ENCODE assay signal across 19 cellular contexts in genomic region chr12:81021131-81021530, GRCh38. TPM values are rescaled to one million over a fixed set of nuclear protein-coding genes. Genes with fewer than 3 reads are reported as not detected.
A peak's percentile ranks its signal among the peaks of the same experiment; 100 is the strongest.
DNase-seq lines count a peak whose midpoint lies in the region; ATAC-seq and TF ChIP-seq lines count a peak whose summit lies in the region.
"Had no signal": no experiment of that assay in that cellular context is flagged by ENCODE, and none has a peak within 500 bp of the region (broad histone marks: within the 10 kb centered on the region; RNA-seq: fewer than 3 reads in every experiment).

No MANE protein-coding gene starts in this region.

- WGBS in heart left ventricle, 4 donors, result 41 to 67% (median 47%) methylated on average over 1 of the region's 1 CpG
- 26% methylated on average over 1 of the region's 1 CpG for WGBS in right cardiac atrium
- WGBS in gastroesophageal sphincter (ENCODE audit: low coverage in 1 of 2), 2 donors, result 13 to 36% methylated on average over 1 of the region's 1 CpG

- no peak overlapping the region for H3K4me3 ChIP-seq in heart left ventricle
- H3K4me3 ChIP-seq in right atrium auricular region, result no peak overlapping the region
- no peak overlapping the region for H3K4me3 ChIP-seq in right cardiac atrium (ENCODE audit: low read length)
- H3K4me3 ChIP-seq in gastroesophageal sphincter, result no peak overlapping the region
- H3K4me3 ChIP-seq: BLaER1 had no signal

- TF ChIP-seq EP300 in gastroesophageal sphincter (IDR thresholded peaks at IDR 0.05), result no peak

- no peaks in the 10 kb centered on the region for H3K36me3 Mint-ChIP-seq in activated CD4-positive, alpha-beta memory T cell treated with anti-CD3 and anti-CD28 coated beads for 36 hours
- H3K36me3 Mint-ChIP-seq: CD14-positive monocyte; CD4-positive, alpha-beta memory T cell; CD4-positive, CD25-positive, alpha-beta regulatory T cell; CD8-positive, alpha-beta memory T cell had no signal

- CTCF ChIA-PET in activated CD4-positive, alpha-beta memory T cell treated with anti-CD3 and anti-CD28 coated beads for 36 hours (lab: Charles Lee), result no interaction called here

- no peaks in the 10 kb centered on the region for H3K36me3 ChIP-seq in heart left ventricle
- H3K36me3 ChIP-seq in right atrium auricular region, result no peaks in the 10 kb centered on the region
- H3K36me3 ChIP-seq in gastroesophageal sphincter, result no peaks in the 10 kb centered on the region
- H3K36me3 ChIP-seq: BE2C, BLaER1 had no signal

- no peak for DNase-seq in heart left ventricle
- DNase-seq in right atrium auricular region (ENCODE audit: low spot score), result no peak
- no peak for DNase-seq in right cardiac atrium
- no peak for DNase-seq in Right ventricle myocardium inferior (ENCODE audit: missing footprints)
- no peak for DNase-seq in activated CD4-positive, alpha-beta memory T cell treated with anti-CD3 and anti-CD28 coated beads for 36 hours
- DNase-seq: 8988T; ACHN; BE2C; C1 segment of cervical spinal cord; CD4-positive, alpha-beta memory T cell; CD4-positive, CD25-positive, alpha-beta regulatory T cell; CD8-positive, alpha-beta memory T cell; COR-L47; DMS79 treated with DMSO at 0.1 percent for 48 hours; GF-D8 had no signal

- H3K27ac Mint-ChIP-seq in activated CD4-positive, alpha-beta memory T cell treated with anti-CD3 and anti-CD28 coated beads for 36 hours, result no peak overlapping the region
- H3K27ac Mint-ChIP-seq: CD14-positive monocyte; CD4-positive, alpha-beta memory T cell; CD4-positive, CD25-positive, alpha-beta regulatory T cell; CD8-positive, alpha-beta memory T cell had no signal

- H3K4me1 ChIP-seq in heart left ventricle (peaks cover 0 to 8% (median 0%) of the 10 kb centered on the region in 12 donors), right atrium auricular region (peaks cover 0 to 3% of the 10 kb centered on the region in 2 donors), right cardiac atrium (ENCODE audit: control insufficient read depth, insufficient read depth, low read length) (no peaks in the 10 kb centered on the region), gastroesophageal sphincter (no peaks in the 10 kb centered on the region)
- H3K4me1 ChIP-seq: BE2C, BLaER1 had no signal

- H3K27ac ChIP-seq in heart left ventricle, result no peak overlapping the region
- H3K27ac ChIP-seq in right atrium auricular region, result peak overlapping the region in 1 of 2 donors; percentile 45
- H3K27ac ChIP-seq in right cardiac atrium (ENCODE audit: low read length), result no peak overlapping the region
- H3K27ac ChIP-seq in gastroesophageal sphincter, result no peak overlapping the region
- H3K27ac ChIP-seq: BLaER1 had no signal

- H3K4me1 Mint-ChIP-seq in activated CD4-positive, alpha-beta memory T cell treated with anti-CD3 and anti-CD28 coated beads for 36 hours (ENCODE audit: low read depth), result no peaks in the 10 kb centered on the region
- H3K4me1 Mint-ChIP-seq: CD14-positive monocyte; CD4-positive, alpha-beta memory T cell; CD4-positive, CD25-positive, alpha-beta regulatory T cell; CD8-positive, alpha-beta memory T cell had no signal

- TF ChIP-seq POLR2A in heart left ventricle (IDR thresholded peaks at IDR 0.05), result no peak
- no peak for TF ChIP-seq POLR2A in gastroesophageal sphincter (IDR thresholded peaks at IDR 0.05)

- H3K27me3 Mint-ChIP-seq in activated CD4-positive, alpha-beta memory T cell treated with anti-CD3 and anti-CD28 coated beads for 36 hours, result no peaks in the 10 kb centered on the region
- H3K27me3 Mint-ChIP-seq: CD4-positive, alpha-beta memory T cell; CD4-positive, CD25-positive, alpha-beta regulatory T cell; CD8-positive, alpha-beta memory T cell had no signal

- no peaks in the 10 kb centered on the region for H3K9me3 ChIP-seq in heart left ventricle
- H3K9me3 ChIP-seq in right atrium auricular region, result no peaks in the 10 kb centered on the region
- H3K9me3 ChIP-seq in right cardiac atrium (ENCODE audit: control insufficient read depth, low read length), result no peaks in the 10 kb centered on the region
- no peaks in the 10 kb centered on the region for H3K9me3 ChIP-seq in gastroesophageal sphincter
- H3K9me3 ChIP-seq: BE2C, BLaER1 had no signal

- POLR2A ChIA-PET in activated CD4-positive, alpha-beta memory T cell treated with anti-CD3 and anti-CD28 coated beads for 36 hours (lab: Charles Lee), result no interaction called here

- intact Hi-C loops in heart left ventricle (cut with DNase I) (loop anchor here in 1 of 10 donors (5.0 kb wide), 1 partner anchor 56 kb away; the partner anchor contains the start of gene ACSS3), right cardiac atrium (cut with DNase I) (no loop called here), Right ventricle myocardium inferior (cut with DNase I) (no loop called here)
- intact Hi-C loops in activated CD4-positive, alpha-beta memory T cell treated with anti-CD3 and anti-CD28 coated beads for 36 hours (cut with micrococcal nuclease), result no loop called here

- TF ChIP-seq CTCF in heart left ventricle (IDR thresholded peaks at IDR 0.05), result no peak
- TF ChIP-seq CTCF in right atrium auricular region (IDR thresholded peaks at IDR 0.05), result no peak
- no peak for TF ChIP-seq CTCF in gastroesophageal sphincter (IDR thresholded peaks at IDR 0.05)

- ATAC-seq in heart left ventricle (peak; percentile 54 to 85 (median 70)), right cardiac atrium (peak; percentile 41 to 76), Right ventricle myocardium inferior (no peak), gastroesophageal sphincter (peak; percentile 69), GM21367 (IDR thresholded peaks at IDR 0.05; ENCODE audit: unreplicated experiment) (no peak)

- H3K9me3 Mint-ChIP-seq in activated CD4-positive, alpha-beta memory T cell treated with anti-CD3 and anti-CD28 coated beads for 36 hours, result peaks cover 6% of the 10 kb centered on the region

- H3K27me3 ChIP-seq in heart left ventricle (no peaks in the 10 kb centered on the region), right atrium auricular region (no peaks in the 10 kb centered on the region), right cardiac atrium (ENCODE audit: control insufficient read depth, insufficient read depth) (no peaks in the 10 kb centered on the region), gastroesophageal sphincter (no peaks in the 10 kb centered on the region)
- H3K27me3 ChIP-seq: BE2C, BLaER1 had no signal

- H3K4me3 Mint-ChIP-seq in activated CD4-positive, alpha-beta memory T cell treated with anti-CD3 and anti-CD28 coated beads for 36 hours, result no peak overlapping the region
- H3K4me3 Mint-ChIP-seq: CD14-positive monocyte; CD4-positive, alpha-beta memory T cell; CD4-positive, CD25-positive, alpha-beta regulatory T cell; CD8-positive, alpha-beta memory T cell had no signal

RNA-seq across cellular contexts. Expression of gene ACSS3, which starts 56.7 kb away (rescaled TPM):
- total RNA-seq in heart left ventricle (10 to 100 TPM; 19.3 to 36.0 (median 28.9) TPM), right atrium auricular region (10 to 100 TPM; 20.3 to 32.3 TPM), right cardiac atrium (10 to 100 TPM; 18.5 to 29.8 (median 25.9) TPM), Right ventricle myocardium inferior (20.4 TPM), gastroesophageal sphincter (10 to 100 TPM in 3 of 4 donors, 1 to 10 TPM in 1; 6.8 to 19.0 (median 13.5) TPM)
- polyA plus RNA-seq in heart left ventricle (10 to 100 TPM in 1 of 2 donors, 1 to 10 TPM in 1; 8.6 to 17.7 TPM), right cardiac atrium (11.7 TPM)
- not detected for total RNA-seq in activated CD4-positive, alpha-beta memory T cell treated with anti-CD3 and anti-CD28 coated beads for 36 hours
- total RNA-seq: CD4-positive, alpha-beta memory T cell; CD4-positive, CD25-positive, alpha-beta regulatory T cell; CD8-positive, alpha-beta memory T cell had no signal
- polyA plus RNA-seq: CD4-positive, alpha-beta memory T cell; CD4-positive, CD25-positive, alpha-beta regulatory T cell; CD8-positive, alpha-beta memory T cell had no signal

Comparison
In these comparisons a context has a peak if more than half of its experiments do, and no peak if none do; other contexts are left out.
1. ATAC-seq: peak in heart left ventricle (4 of 4), right cardiac atrium (2 of 2) and gastroesophageal sphincter (single experiment); none in Right ventricle myocardium inferior (single experiment) and GM21367 (single experiment).
2. RNA of gene ACSS3, which starts 56.7 kb away (total RNA-seq): 20.3 to 32.3 TPM in right atrium auricular region, 19.3 to 36.0 TPM in heart left ventricle, 18.5 to 29.8 TPM in right cardiac atrium, 20.4 TPM in Right ventricle myocardium inferior (single experiment) and 6.8 to 19.0 TPM in gastroesophageal sphincter; not detected in activated CD4-positive, alpha-beta memory T cell treated with anti-CD3 and anti-CD28 coated beads for 36 hours; every median in the first group is over 4 times any median in the second.